Comparison of ENCODE assay signal across 1 cellular context in the genomic region with DNA sequence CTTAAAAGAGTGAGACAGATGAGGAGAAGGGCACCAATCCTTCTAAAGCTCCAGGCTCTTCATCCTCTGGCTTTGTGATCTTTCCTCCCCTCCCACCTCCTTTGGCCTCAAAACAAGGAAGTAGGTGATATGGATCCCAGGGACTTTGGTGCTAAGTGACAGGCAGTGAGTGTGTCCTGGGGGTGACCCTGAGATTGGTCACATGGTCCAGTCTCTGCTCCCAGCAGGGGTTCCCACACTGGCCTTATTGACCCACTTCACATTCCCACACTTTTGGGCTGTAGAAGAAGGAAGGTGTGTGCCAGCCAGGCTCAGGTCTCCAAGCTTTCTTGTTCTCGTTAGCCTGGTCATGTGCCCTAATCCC.
TF ChIP-seq lines count a peak whose summit lies in the region.

No MANE protein-coding gene starts in this region.

TF ChIP-seq in HepG2, 621 proteins besides CTCF, POLR2A, EP300 and RAD21 (continued from another document):
- TF ChIP-seq, protein P1, sequence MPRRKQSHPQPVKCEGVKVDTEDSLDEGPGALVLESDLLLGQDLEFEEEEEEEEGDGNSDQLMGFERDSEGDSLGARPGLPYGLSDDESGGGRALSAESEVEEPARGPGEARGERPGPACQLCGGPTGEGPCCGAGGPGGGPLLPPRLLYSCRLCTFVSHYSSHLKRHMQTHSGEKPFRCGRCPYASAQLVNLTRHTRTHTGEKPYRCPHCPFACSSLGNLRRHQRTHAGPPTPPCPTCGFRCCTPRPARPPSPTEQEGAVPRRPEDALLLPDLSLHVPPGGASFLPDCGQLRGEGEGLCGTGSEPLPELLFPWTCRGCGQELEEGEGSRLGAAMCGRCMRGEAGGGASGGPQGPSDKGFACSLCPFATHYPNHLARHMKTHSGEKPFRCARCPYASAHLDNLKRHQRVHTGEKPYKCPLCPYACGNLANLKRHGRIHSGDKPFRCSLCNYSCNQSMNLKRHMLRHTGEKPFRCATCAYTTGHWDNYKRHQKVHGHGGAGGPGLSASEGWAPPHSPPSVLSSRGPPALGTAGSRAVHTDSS (CRISPR knock-in tag; conservative IDR thresholded peaks at IDR 0.05), result no peak
- no peak for TF ChIP-seq EZH2 (conservative IDR thresholded peaks at IDR 0.05; ENCODE audit: low read depth, low read length)
- TF ChIP-seq RXRA (CRISPR knock-in tag; IDR thresholded peaks at IDR 0.05), result peak; percentile 66; the same call in 1 of the 2 replicates
- TF ChIP-seq POGZ (CRISPR knock-in tag; IDR thresholded peaks at IDR 0.05), result no peak
- peak; percentile 15; the same call in 1 of the 2 replicates for TF ChIP-seq ZMYM3 (CRISPR knock-in tag; IDR thresholded peaks at IDR 0.05)
- TF ChIP-seq ETV5 (CRISPR knock-in tag; IDR thresholded peaks at IDR 0.05; ENCODE audit: borderline replicate concordance), result no peak
- TF ChIP-seq, protein P2, sequence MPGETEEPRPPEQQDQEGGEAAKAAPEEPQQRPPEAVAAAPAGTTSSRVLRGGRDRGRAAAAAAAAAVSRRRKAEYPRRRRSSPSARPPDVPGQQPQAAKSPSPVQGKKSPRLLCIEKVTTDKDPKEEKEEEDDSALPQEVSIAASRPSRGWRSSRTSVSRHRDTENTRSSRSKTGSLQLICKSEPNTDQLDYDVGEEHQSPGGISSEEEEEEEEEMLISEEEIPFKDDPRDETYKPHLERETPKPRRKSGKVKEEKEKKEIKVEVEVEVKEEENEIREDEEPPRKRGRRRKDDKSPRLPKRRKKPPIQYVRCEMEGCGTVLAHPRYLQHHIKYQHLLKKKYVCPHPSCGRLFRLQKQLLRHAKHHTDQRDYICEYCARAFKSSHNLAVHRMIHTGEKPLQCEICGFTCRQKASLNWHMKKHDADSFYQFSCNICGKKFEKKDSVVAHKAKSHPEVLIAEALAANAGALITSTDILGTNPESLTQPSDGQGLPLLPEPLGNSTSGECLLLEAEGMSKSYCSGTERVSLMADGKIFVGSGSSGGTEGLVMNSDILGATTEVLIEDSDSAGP (CRISPR knock-in tag; IDR thresholded peaks at IDR 0.05; ENCODE audit: borderline replicate concordance), result no peak
TF ChIP-seq in HepG2: peak in this region for 10.
